In genomic region chr5:149747141-149747832, GRCh38 we compare ENCODE assay signal across 13 cellular contexts. TPM values are rescaled to one million over a fixed set of nuclear protein-coding genes. Genes with fewer than 3 reads are reported as not detected.
A peak's percentile ranks its signal among the peaks of the same experiment; 100 is the strongest.
DNase-seq lines count a peak whose midpoint lies in the region; ATAC-seq and TF ChIP-seq lines count a peak whose summit lies in the region.
"Had no signal": no experiment of that assay in that cellular context is flagged by ENCODE, and none has a peak within 500 bp of the region (broad histone marks: within the 10 kb centered on the region; RNA-seq: fewer than 3 reads in every experiment).

No MANE protein-coding gene starts in this region.

- WGBS in endodermal cell (ENCODE audit: insufficient coverage in 1 of 2, insufficient read length in 1 of 2), 2 experiments = 88 to 100% methylated on average over 3 to 5 of the region's 5 CpGs
- WGBS in liver = 51% methylated on average over 5 of the region's 5 CpGs

- H3K36me3 ChIP-seq in endodermal cell (ENCODE audit: control insufficient read depth, insufficient read depth, low read length) = no peaks in the 10 kb centered on the region
- no peaks in the 10 kb centered on the region for H3K36me3 ChIP-seq in liver (ENCODE audit: control insufficient read depth in 4 of 4, insufficient read depth in 3 of 4, low read depth in 1 of 4, low read length in 3 of 4)
- H3K36me3 ChIP-seq in WERI-Rb-1 = no peaks in the 10 kb centered on the region
- H3K36me3 ChIP-seq: ascending aorta had no signal

- H3K4me3 Mint-ChIP-seq in endodermal cell = no peak overlapping the region
- H3K4me3 Mint-ChIP-seq in stimulated activated memory B cell treated with anti-CD40 and anti-IgM and Interleukin-4, amounts not matched to agents 10 μg/mL and 1 μg/mL and 100 μg/mL, for 72 hours = no peak overlapping the region

- H3K4me1 ChIP-seq in endodermal cell (ENCODE audit: control insufficient read depth, insufficient read depth, low read length) (no peaks in the 10 kb centered on the region), liver (ENCODE audit: control insufficient read depth in 4 of 4, insufficient read depth in 4 of 4, low read length in 3 of 4) (peaks cover 15 to 31% (median 18%) of the 10 kb centered on the region in 4 donors)
- H3K4me1 ChIP-seq: ascending aorta had no signal

- no peaks in the 10 kb centered on the region for H3K9me3 Mint-ChIP-seq in endodermal cell
- H3K9me3 Mint-ChIP-seq in stimulated activated memory B cell treated with anti-CD40 and anti-IgM and Interleukin-4, amounts not matched to agents 10 μg/mL and 1 μg/mL and 100 μg/mL, for 72 hours = no peaks in the 10 kb centered on the region

- no peak for TF ChIP-seq CTCF in endodermal cell (conservative IDR thresholded peaks at IDR 0.05)
- no peak for TF ChIP-seq CTCF in liver (IDR thresholded peaks at IDR 0.05; ENCODE audit: low read depth, low read length, missing input control)
- TF ChIP-seq CTCF in WERI-Rb-1 (IDR thresholded peaks at IDR 0.05; ENCODE audit: low read depth, low read length) = no peak

- H3K36me3 Mint-ChIP-seq in endodermal cell (ENCODE audit: low read depth) = no peaks in the 10 kb centered on the region
- no peaks in the 10 kb centered on the region for H3K36me3 Mint-ChIP-seq in stimulated activated memory B cell treated with anti-CD40 and anti-IgM and Interleukin-4, amounts not matched to agents 10 μg/mL and 1 μg/mL and 100 μg/mL, for 72 hours

- H3K4me3 ChIP-seq in endodermal cell (ENCODE audit: low read length) (no peak overlapping the region), liver (ENCODE audit: low read depth in 1 of 3, low read length in 3 of 3) (no peak overlapping the region), WERI-Rb-1 (ENCODE audit: low read depth, low read length) (no peak overlapping the region)
- H3K4me3 ChIP-seq: ascending aorta had no signal

- H3K27me3 ChIP-seq in endodermal cell (ENCODE audit: control insufficient read depth, insufficient read depth, low read length, poor library complexity, severe bottlenecking) = no peaks in the 10 kb centered on the region
- no peaks in the 10 kb centered on the region for H3K27me3 ChIP-seq in liver (ENCODE audit: control insufficient read depth in 4 of 4, insufficient read depth in 4 of 4, low read length in 3 of 4)
- no peaks in the 10 kb centered on the region for H3K27me3 ChIP-seq in WERI-Rb-1 (ENCODE audit: insufficient read depth, low read depth, severe bottlenecking)
- H3K27me3 ChIP-seq: ascending aorta had no signal

- TF ChIP-seq RAD21 in liver (IDR thresholded peaks at IDR 0.05) = peak; percentile 31 to 45

- H3K9me3 ChIP-seq in endodermal cell (ENCODE audit: control insufficient read depth, low read length) (no peaks in the 10 kb centered on the region), liver (ENCODE audit: control insufficient read depth in 4 of 4, low read length in 3 of 4) (no peaks in the 10 kb centered on the region), WERI-Rb-1 (ENCODE audit: severe bottlenecking) (no peaks in the 10 kb centered on the region)
- H3K9me3 ChIP-seq: ascending aorta had no signal

- H3K9ac ChIP-seq in endodermal cell (ENCODE audit: extremely low read depth, low read length, poor library complexity, severe bottlenecking) = no peak overlapping the region
- H3K9ac ChIP-seq in liver (ENCODE audit: low read depth in 1 of 2, low read length in 2 of 2) = no peak overlapping the region

- H3K27ac ChIP-seq in endodermal cell (ENCODE audit: low read depth, low read length) (no peak overlapping the region), liver (ENCODE audit: low read depth in 1 of 2, low read length in 2 of 2) (no peak overlapping the region), WERI-Rb-1 (no peak overlapping the region)
- H3K27ac ChIP-seq: ascending aorta, C4-2B had no signal

- peak; percentile 49 for ATAC-seq in stimulated activated memory B cell treated with anti-CD40 and anti-IgM and Interleukin-4, amounts not matched to agents 10 μg/mL and 1 μg/mL and 100 μg/mL, for 72 hours
- ATAC-seq in HG02938 (IDR thresholded peaks at IDR 0.05; ENCODE audit: unreplicated experiment) = no peak

- H3K27ac Mint-ChIP-seq in endodermal cell = peak overlapping the region; percentile 6
- peak overlapping the region; percentile 4 for H3K27ac Mint-ChIP-seq in stimulated activated memory B cell treated with anti-CD40 and anti-IgM and Interleukin-4, amounts not matched to agents 10 μg/mL and 1 μg/mL and 100 μg/mL, for 72 hours

- DNase-seq in HT-29 (ENCODE audit: low spot score) (peak; percentile 88), endodermal cell (peak; percentile 63), NOMO-1 treated with DMSO at 0.1 percent for 48 hours (lab: John Stamatoyannopoulos, UW; ENCODE audit: unreplicated experiment) (no peak), EL (no peak), WERI-Rb-1 (no peak)
- DNase-seq: activated T-cell treated with anti-CD3 and anti-CD28 coated beads for 4 hours, H7, NCI-H2227 treated with DMSO at 0.1 percent for 48 hours had no signal

- peaks cover 27% of the 10 kb centered on the region for H3K4me1 Mint-ChIP-seq in endodermal cell
- peaks cover 72% of the 10 kb centered on the region for H3K4me1 Mint-ChIP-seq in stimulated activated memory B cell treated with anti-CD40 and anti-IgM and Interleukin-4, amounts not matched to agents 10 μg/mL and 1 μg/mL and 100 μg/mL, for 72 hours

- no peaks in the 10 kb centered on the region for H3K27me3 Mint-ChIP-seq in endodermal cell (ENCODE audit: insufficient read depth)
- no peaks in the 10 kb centered on the region for H3K27me3 Mint-ChIP-seq in stimulated activated memory B cell treated with anti-CD40 and anti-IgM and Interleukin-4, amounts not matched to agents 10 μg/mL and 1 μg/mL and 100 μg/mL, for 72 hours

TF ChIP-seq in liver, 16 proteins besides CTCF, POLR2A, EP300 and RAD21:
- TF ChIP-seq HNF4G (IDR thresholded peaks at IDR 0.05) = peak; percentile 50
- no peak for TF ChIP-seq FOXA1 (IDR thresholded peaks at IDR 0.05)
- TF ChIP-seq HNF4A (conservative IDR thresholded peaks at IDR 0.05) = peak; percentile 77 to 93
- peak; percentile 91 to 95 for TF ChIP-seq RXRA (IDR thresholded peaks at IDR 0.05)
- TF ChIP-seq EGR1 (IDR thresholded peaks at IDR 0.05; ENCODE audit: low read depth in 2 of 2) = peak in 1 of 2 donors; percentile 53
- TF ChIP-seq MAX (IDR thresholded peaks at IDR 0.05) = peak; percentile 59
- peak; percentile 47 for TF ChIP-seq REST (IDR thresholded peaks at IDR 0.05)
- TF ChIP-seq JUND (IDR thresholded peaks at IDR 0.05) = peak in 1 of 2 donors; percentile 75
- TF ChIP-seq FOXA2 (IDR thresholded peaks at IDR 0.05) = no peak
- TF ChIP-seq, protein P1, sequence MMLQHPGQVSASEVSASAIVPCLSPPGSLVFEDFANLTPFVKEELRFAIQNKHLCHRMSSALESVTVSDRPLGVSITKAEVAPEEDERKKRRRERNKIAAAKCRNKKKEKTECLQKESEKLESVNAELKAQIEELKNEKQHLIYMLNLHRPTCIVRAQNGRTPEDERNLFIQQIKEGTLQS (IDR thresholded peaks at IDR 0.05) = no peak
- no peak for TF ChIP-seq TAF1 (conservative IDR thresholded peaks at IDR 0.05)
- peak; percentile 81 for TF ChIP-seq SP1 (IDR thresholded peaks at IDR 0.05)
- TF ChIP-seq YY1 (IDR thresholded peaks at IDR 0.05) = no peak
TF ChIP-seq in liver: peak in this region for 8.

RNA-seq across cellular contexts. Expression of gene PPARGC1B, which starts 17.2 kb away (rescaled TPM):
- 2.3 and 2.6 TPM in 2 replicates for total RNA-seq in HT-29 (2014; rRNA removed; shearing (Covaris generic))
- total RNA-seq in endodermal cell = 1 to 10 TPM; 1.1 to 2.7 TPM
- polyA plus RNA-seq in endodermal cell (2013, experiment 1 of 2) = 0.71 TPM
- 0.50 TPM for polyA plus RNA-seq in endodermal cell (2013, experiment 2 of 2)
- total RNA-seq in liver = 1 to 10 TPM in 1 of 2 donors, under 1 TPM in 1; 0.70 to 3.0 TPM
- 1 to 10 TPM in 1 of 2 donors, under 1 TPM in 1; 0.97 to 3.5 TPM for polyA plus RNA-seq in liver

Comparison
In these comparisons a context has a peak if more than half of its experiments do, and no peak if none do; other contexts are left out.
1. DNase-seq: peak in HT-29 (single experiment) and endodermal cell (single experiment); none in NOMO-1 treated with DMSO at 0.1 percent for 48 hours (single experiment), EL (single experiment) and WERI-Rb-1 (single experiment).